8 cellular contexts compared by ENCODE assay signal in the genomic region with DNA sequence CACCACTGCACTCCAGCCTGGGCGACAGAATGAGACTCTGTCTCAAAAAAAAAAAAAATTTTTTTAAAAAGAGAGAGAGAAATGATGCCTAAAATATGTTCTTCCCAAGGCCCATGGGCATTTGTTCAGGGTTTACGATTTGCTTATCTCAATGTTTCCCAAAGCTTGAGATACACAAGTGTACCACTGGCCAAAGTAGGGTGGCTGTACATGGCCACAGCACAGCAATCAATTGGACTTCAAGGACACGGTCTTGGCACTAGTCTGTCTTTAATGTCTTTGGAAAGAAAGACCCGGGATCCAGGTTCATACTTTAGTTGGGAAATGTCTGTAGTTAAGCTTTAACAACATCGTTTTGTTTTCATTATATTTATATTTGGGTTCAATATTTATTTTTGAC. TPM values are rescaled to one million over a fixed set of nuclear protein-coding genes. Genes with fewer than 3 reads are reported as not detected.
"Had no signal": no experiment of that assay in that cellular context is flagged by ENCODE, and none has a peak within 500 bp of the region (broad histone marks: within the 10 kb centered on the region; RNA-seq: fewer than 3 reads in every experiment).

No MANE protein-coding gene starts in this region.

- H3K4me3 ChIP-seq: GM12878 had no signal

- DNase-seq: GDM1, GF-D8 had no signal

- FAIRE-seq: G401.6, GM12878, GM12891, GM12892, GM18507, GM19239 had no signal

- ATAC-seq: GM12878 had no signal

RNA-seq across cellular contexts. Expression of a gene that starts 9.5 kb away (rescaled TPM):
- total RNA-seq: GM12878 had no signal
